In genomic region chr20:64134744-64135143, GRCh38 we compare ENCODE assay signal across 8 cellular contexts. TPM values are rescaled to one million over a fixed set of nuclear protein-coding genes. Genes with fewer than 3 reads are reported as not detected.
"Had no signal": no experiment of that assay in that cellular context is flagged by ENCODE, and none has a peak within 500 bp of the region (broad histone marks: within the 10 kb centered on the region; RNA-seq: fewer than 3 reads in every experiment).

No MANE protein-coding gene starts in this region.

RNA-seq across cellular contexts. Expression of gene NPBWR2, which starts 27.4 kb away (rescaled TPM):
- total RNA-seq: activated CD8-positive, alpha-beta T cell treated with anti-CD3 and anti-CD28 coated beads, Interleukin-2, amount 10 ng/mL, durations not matched to agents 7 days and 5 days; activated naive CD4-positive, alpha-beta T cell treated with anti-CD3 and anti-CD28 coated beads, Interleukin-2, amount 50 U/mL, for 72 hours; ascending aorta; body of pancreas; bronchial epithelial cell; K562; SJSA1; T-helper 1 cell treated with Interleukin-12 subunit alpha and Interleukin-12 subunit beta and Interleukin-4 antibody, amounts not matched to agents 30 ng/mL and 1 ng/mL, for 36 hours had no signal
- polyA plus RNA-seq: K562 had no signal

RNA-seq across cellular contexts. Expression of gene MYT1, which starts 29.5 kb away (rescaled TPM):
- total RNA-seq: activated CD8-positive, alpha-beta T cell treated with anti-CD3 and anti-CD28 coated beads, Interleukin-2, amount 10 ng/mL, durations not matched to agents 7 days and 5 days; ascending aorta; bronchial epithelial cell; SJSA1; T-helper 1 cell treated with Interleukin-12 subunit alpha and Interleukin-12 subunit beta and Interleukin-4 antibody, amounts not matched to agents 30 ng/mL and 1 ng/mL, for 36 hours had no signal

RNA-seq across cellular contexts. Expression of gene LKAAEAR1, which starts 50.5 kb away (rescaled TPM):
- total RNA-seq: activated naive CD4-positive, alpha-beta T cell treated with anti-CD3 and anti-CD28 coated beads, Interleukin-2, amount 50 U/mL, for 72 hours; ascending aorta; bronchial epithelial cell; K562; T-helper 1 cell treated with Interleukin-12 subunit alpha and Interleukin-12 subunit beta and Interleukin-4 antibody, amounts not matched to agents 30 ng/mL and 1 ng/mL, for 36 hours had no signal
- polyA plus RNA-seq: K562 had no signal
